Comparison of ENCODE assay signal across 10 cellular contexts in genomic region chr19:39410620-39411005, GRCh38. TPM values are rescaled to one million over a fixed set of nuclear protein-coding genes. Genes with fewer than 3 reads are reported as not detected.
DNase-seq lines count a peak whose midpoint lies in the region; ATAC-seq, FAIRE-seq and TF ChIP-seq lines count a peak whose summit lies in the region.
"Had no signal": no experiment of that assay in that cellular context is flagged by ENCODE, and none has a peak within 500 bp of the region (broad histone marks: within the 10 kb centered on the region; RNA-seq: fewer than 3 reads in every experiment).

No MANE protein-coding gene starts in this region.

- peak; percentile 64 for DNase-seq in activated T-cell treated with anti-CD3 and anti-CD28 coated beads, Interleukin-2, amount 50 U/mL, for 1 hour
- DNase-seq in activated T-cell treated with anti-CD3 and anti-CD28 coated beads for 4 hours = no peak
- no peak for DNase-seq in astrocyte of the cerebellum (ENCODE audit: low read depth)
- DNase-seq in tibial artery = no peak
- DNase-seq in D721Med (ENCODE audit: insufficient read length, low spot score) = no peak
- no peak for DNase-seq in NCI-H1436 (lab: John Stamatoyannopoulos, UW)
- DNase-seq: NCI-H1436 treated with DMSO at 0.1 percent for 48 hours had no signal

- H3K27me3 ChIP-seq in liver (ENCODE audit: control insufficient read depth in 4 of 4, insufficient read depth in 4 of 4, low read length in 3 of 4) (no peaks in the 10 kb centered on the region), tibial artery (no peaks in the 10 kb centered on the region)

- TF ChIP-seq RAD21 in liver (IDR thresholded peaks at IDR 0.05) = no peak

- H3K27ac ChIP-seq in liver (ENCODE audit: low read depth in 1 of 2, low read length in 2 of 2) (peak overlapping the region; percentile 89 to 98), tibial artery (peak overlapping the region; percentile 99 to 100)

- peak overlapping the region; percentile 64 to 98 for H3K9ac ChIP-seq in liver (ENCODE audit: low read depth in 1 of 2, low read length in 2 of 2)

- ATAC-seq in GM19397 (IDR thresholded peaks at IDR 0.05; ENCODE audit: unreplicated experiment) = no peak

- H3K36me3 ChIP-seq in liver (ENCODE audit: control insufficient read depth in 4 of 4, insufficient read depth in 3 of 4, low read depth in 1 of 4, low read length in 3 of 4) (peaks cover 0 to 9% (median 0%) of the 10 kb centered on the region in 4 donors), tibial artery (peaks cover 21 to 22% (median 21%) of the 10 kb centered on the region in 3 donors)

- FAIRE-seq in D721Med (lab: Jason Lieb, UNC) = no peak
- FAIRE-seq: G401.6 had no signal

- intact Hi-C loops in tibial artery (cut with DNase I; ENCODE audit: low total_unique reads) = no loop called here

- H3K4me1 ChIP-seq in liver (ENCODE audit: control insufficient read depth in 4 of 4, insufficient read depth in 4 of 4, low read length in 3 of 4) (peaks cover 6 to 36% (median 11%) of the 10 kb centered on the region in 4 donors), tibial artery (peaks cover 0 to 39% (median 31%) of the 10 kb centered on the region in 4 donors)

- H3K4me3 ChIP-seq in astrocyte of the cerebellum (ENCODE audit: low read depth, low read length) (peak overlapping the region; percentile 86), liver (ENCODE audit: low read depth in 1 of 3, low read length in 3 of 3) (peak overlapping the region; percentile 45 to 94 (median 80)), tibial artery (peak overlapping the region; percentile 92 to 96)

- in situ Hi-C loops in astrocyte of the cerebellum (cut with HindIII; ENCODE audit: low sequenced_read_pairs) = no loop called here

- no peaks in the 10 kb centered on the region for H3K9me3 ChIP-seq in liver (ENCODE audit: control insufficient read depth in 4 of 4, low read length in 3 of 4)
- H3K9me3 ChIP-seq in tibial artery = no peaks in the 10 kb centered on the region

- 25% methylated on average over 2 of the region's 2 CpGs for WGBS in liver

- no peak for TF ChIP-seq CTCF in astrocyte of the cerebellum (IDR thresholded peaks at IDR 0.05; ENCODE audit: low read depth, low read length, missing control alignments)
- TF ChIP-seq CTCF in liver (IDR thresholded peaks at IDR 0.05; ENCODE audit: low read depth, low read length, missing input control) = no peak
- TF ChIP-seq CTCF in tibial artery (IDR thresholded peaks at IDR 0.05) = no peak
- TF ChIP-seq CTCF in D721Med (IDR thresholded peaks at IDR 0.05; ENCODE audit: insufficient read depth, missing control alignments) = no peak

TF ChIP-seq in liver, 16 proteins besides CTCF, POLR2A, EP300 and RAD21:
- no peak for TF ChIP-seq SP1 (IDR thresholded peaks at IDR 0.05)
- no peak for TF ChIP-seq NR2F2 (IDR thresholded peaks at IDR 0.05)
- no peak for TF ChIP-seq JUND (IDR thresholded peaks at IDR 0.05)

RNA-seq across cellular contexts. Expression of gene PLEKHG2, which starts 1.9 kb away (rescaled TPM):
- 1 to 10 TPM; 3.7 to 4.5 TPM for total RNA-seq in liver
- polyA plus RNA-seq in liver = 1 to 10 TPM; 2.1 to 2.2 TPM

RNA-seq across cellular contexts. Expression of gene ZFP36, which starts 4.0 kb away (rescaled TPM):
- total RNA-seq in liver = 1 to 10 TPM; 3.6 to 9.0 TPM
- 10 to 100 TPM; 62.0 to 91.9 TPM for polyA plus RNA-seq in liver

RNA-seq across cellular contexts. Expression of gene MED29, which starts 19.4 kb away (rescaled TPM):
- total RNA-seq in liver = 10 to 100 TPM; 11.0 to 13.8 TPM
- 10 to 100 TPM; 21.0 to 24.2 TPM for polyA plus RNA-seq in liver

RNA-seq across cellular contexts. Expression of gene PAF1, which starts 19.7 kb away (rescaled TPM):
- 10 to 100 TPM; 13.7 to 16.7 TPM for total RNA-seq in liver
- polyA plus RNA-seq in liver = 10 to 100 TPM; 21.2 to 29.4 TPM

RNA-seq across cellular contexts. Expression of gene RPS16, which starts 25.1 kb away (rescaled TPM):
- total RNA-seq in liver = 100 to 1,000 TPM; 109 to 111 TPM
- polyA plus RNA-seq in liver = 1,000 to 10,000 TPM in 1 of 2 donors, 100 to 1,000 TPM in 1; 324 to 1,094 TPM
